ENCODE assay signal across 1 cellular context in genomic region chr9:128104171-128104618, GRCh38.
TF ChIP-seq lines count a peak whose summit lies in the region.

No MANE protein-coding gene starts in this region.

TF ChIP-seq in HepG2, 621 proteins besides CTCF, POLR2A, EP300 and RAD21 (continued from another document and continues in another):
- TF ChIP-seq DPF2 (CRISPR knock-in tag; IDR thresholded peaks at IDR 0.05; ENCODE audit: borderline replicate concordance, low read depth) (peak; percentile 50; the same call in 1 of the 2 replicates), FOXP4 (CRISPR knock-in tag; IDR thresholded peaks at IDR 0.05) (peak; percentile 55; the same call in 1 of the 2 replicates), ZFX (CRISPR knock-in tag; IDR thresholded peaks at IDR 0.05; ENCODE audit: low read depth) (peak; percentile 69), ZNF644 (CRISPR knock-in tag; IDR thresholded peaks at IDR 0.05; ENCODE audit: low read depth) (peak; percentile 56; the same call in 1 of the 2 replicates), ETV5 (CRISPR knock-in tag; IDR thresholded peaks at IDR 0.05; ENCODE audit: borderline replicate concordance) (peak; percentile 85), HOXA3 (CRISPR knock-in tag; IDR thresholded peaks at IDR 0.05) (peak; percentile 74; the same call in 1 of the 2 replicates), PRDM10 (CRISPR knock-in tag; IDR thresholded peaks at IDR 0.05; ENCODE audit: low read depth) (peak; percentile 67; the same call in 1 of the 2 replicates), RXRA (CRISPR knock-in tag; IDR thresholded peaks at IDR 0.05) (peak; percentile 87), GZF1 (CRISPR knock-in tag; IDR thresholded peaks at IDR 0.05) (no peak), BRD4 (CRISPR knock-in tag; IDR thresholded peaks at IDR 0.05) (peak; percentile 64; the same call in 1 of the 2 replicates), GATAD2A (CRISPR knock-in tag; IDR thresholded peaks at IDR 0.05) (peak; percentile 89), FOXP1 (IDR thresholded peaks at IDR 0.05) (no peak), FOXP1 (CRISPR knock-in tag; IDR thresholded peaks at IDR 0.05) (peak; percentile 66), JUND (CRISPR knock-in tag; IDR thresholded peaks at IDR 0.05) (no peak), ZNF121 (CRISPR knock-in tag; IDR thresholded peaks at IDR 0.05) (0 out of 2 replicates have a peak, but pooled peaks have one; percentile 12), NCOR1 (IDR thresholded peaks at IDR 0.05; ENCODE audit: borderline replicate concordance, low read length) (peak; percentile 23; the same call in 1 of the 2 replicates), AKAP8 (CRISPR knock-in tag; IDR thresholded peaks at IDR 0.05) (peak; percentile 52; the same call in 1 of the 2 replicates), ISL2 (CRISPR knock-in tag; IDR thresholded peaks at IDR 0.05) (peak; percentile 47; the same call in 1 of the 2 replicates), ZNF891 (CRISPR knock-in tag; IDR thresholded peaks at IDR 0.05) (peak; percentile 72), HMG20A (CRISPR knock-in tag; IDR thresholded peaks at IDR 0.05; ENCODE audit: borderline replicate concordance) (peak; percentile 76; the same call in 1 of the 2 replicates), CEBPG (CRISPR knock-in tag; IDR thresholded peaks at IDR 0.05) (peak; percentile 69), KDM6A (CRISPR knock-in tag; IDR thresholded peaks at IDR 0.05; ENCODE audit: low read depth) (0 out of 2 replicates have a peak, but pooled peaks have one; percentile 34), PLRG1 (conservative IDR thresholded peaks at IDR 0.05) (no peak), TP53 (CRISPR knock-in tag; conservative IDR thresholded peaks at IDR 0.05) (no peak), ATF2 (CRISPR knock-in tag; IDR thresholded peaks at IDR 0.05) (peak; percentile 83), ZNF83 (CRISPR knock-in tag; IDR thresholded peaks at IDR 0.05; ENCODE audit: borderline replicate concordance) (0 out of 2 replicates have a peak, but pooled peaks have one; percentile 51), RFX5 (IDR thresholded peaks at IDR 0.05; ENCODE audit: low read depth, low read length) (no peak), ZIK1 (CRISPR knock-in tag; IDR thresholded peaks at IDR 0.05; ENCODE audit: borderline replicate concordance, low read depth) (0 out of 2 replicates have a peak, but pooled peaks have one; percentile 56), FOXA3 (CRISPR knock-in tag; IDR thresholded peaks at IDR 0.05) (peak; percentile 69), ZNF430 (CRISPR knock-in tag; IDR thresholded peaks at IDR 0.05) (peak; percentile 45; the same call in 1 of the 2 replicates), PPARG (CRISPR knock-in tag; conservative IDR thresholded peaks at IDR 0.05) (peak; percentile 92), GABPA (IDR thresholded peaks at IDR 0.05; ENCODE audit: low read depth, low read length) (no peak), GABPA (CRISPR knock-in tag; IDR thresholded peaks at IDR 0.05; ENCODE audit: low read depth) (peak; percentile 54; the same call in 1 of the 2 replicates), MLXIP (CRISPR knock-in tag; IDR thresholded peaks at IDR 0.05; ENCODE audit: borderline replicate concordance) (no peak), ATF7 (IDR thresholded peaks at IDR 0.05) (no peak), ATF7 (CRISPR knock-in tag; IDR thresholded peaks at IDR 0.05) (peak; percentile 60; the same call in 1 of the 2 replicates), ZBTB7A (CRISPR knock-in tag; IDR thresholded peaks at IDR 0.05) (0 out of 2 replicates have a peak, but pooled peaks have one; percentile 46)
- TF ChIP-seq, protein P1, sequence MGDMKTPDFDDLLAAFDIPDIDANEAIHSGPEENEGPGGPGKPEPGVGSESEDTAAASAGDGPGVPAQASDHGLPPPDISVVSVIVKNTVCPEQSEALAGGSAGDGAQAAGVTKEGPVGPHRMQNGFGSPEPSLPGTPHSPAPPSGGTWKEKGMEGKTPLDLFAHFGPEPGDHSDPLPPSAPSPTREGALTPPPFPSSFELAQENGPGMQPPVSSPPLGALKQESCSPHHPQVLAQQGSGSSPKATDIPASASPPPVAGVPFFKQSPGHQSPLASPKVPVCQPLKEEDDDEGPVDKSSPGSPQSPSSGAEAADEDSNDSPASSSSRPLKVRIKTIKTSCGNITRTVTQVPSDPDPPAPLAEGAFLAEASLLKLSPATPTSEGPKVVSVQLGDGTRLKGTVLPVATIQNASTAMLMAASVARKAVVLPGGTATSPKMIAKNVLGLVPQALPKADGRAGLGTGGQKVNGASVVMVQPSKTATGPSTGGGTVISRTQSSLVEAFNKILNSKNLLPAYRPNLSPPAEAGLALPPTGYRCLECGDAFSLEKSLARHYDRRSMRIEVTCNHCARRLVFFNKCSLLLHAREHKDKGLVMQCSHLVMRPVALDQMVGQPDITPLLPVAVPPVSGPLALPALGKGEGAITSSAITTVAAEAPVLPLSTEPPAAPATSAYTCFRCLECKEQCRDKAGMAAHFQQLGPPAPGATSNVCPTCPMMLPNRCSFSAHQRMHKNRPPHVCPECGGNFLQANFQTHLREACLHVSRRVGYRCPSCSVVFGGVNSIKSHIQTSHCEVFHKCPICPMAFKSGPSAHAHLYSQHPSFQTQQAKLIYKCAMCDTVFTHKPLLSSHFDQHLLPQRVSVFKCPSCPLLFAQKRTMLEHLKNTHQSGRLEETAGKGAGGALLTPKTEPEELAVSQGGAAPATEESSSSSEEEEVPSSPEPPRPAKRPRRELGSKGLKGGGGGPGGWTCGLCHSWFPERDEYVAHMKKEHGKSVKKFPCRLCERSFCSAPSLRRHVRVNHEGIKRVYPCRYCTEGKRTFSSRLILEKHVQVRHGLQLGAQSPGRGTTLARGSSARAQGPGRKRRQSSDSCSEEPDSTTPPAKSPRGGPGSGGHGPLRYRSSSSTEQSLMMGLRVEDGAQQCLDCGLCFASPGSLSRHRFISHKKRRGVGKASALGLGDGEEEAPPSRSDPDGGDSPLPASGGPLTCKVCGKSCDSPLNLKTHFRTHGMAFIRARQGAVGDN (CRISPR knock-in tag; IDR thresholded peaks at IDR 0.05): peak; percentile 96
- TF ChIP-seq, protein P2, sequence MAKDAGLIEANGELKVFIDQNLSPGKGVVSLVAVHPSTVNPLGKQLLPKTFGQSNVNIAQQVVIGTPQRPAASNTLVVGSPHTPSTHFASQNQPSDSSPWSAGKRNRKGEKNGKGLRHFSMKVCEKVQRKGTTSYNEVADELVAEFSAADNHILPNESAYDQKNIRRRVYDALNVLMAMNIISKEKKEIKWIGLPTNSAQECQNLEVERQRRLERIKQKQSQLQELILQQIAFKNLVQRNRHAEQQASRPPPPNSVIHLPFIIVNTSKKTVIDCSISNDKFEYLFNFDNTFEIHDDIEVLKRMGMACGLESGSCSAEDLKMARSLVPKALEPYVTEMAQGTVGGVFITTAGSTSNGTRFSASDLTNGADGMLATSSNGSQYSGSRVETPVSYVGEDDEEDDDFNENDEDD (CRISPR knock-in tag; IDR thresholded peaks at IDR 0.05; ENCODE audit: borderline replicate concordance): peak; percentile 49; the same call in 1 of the 2 replicates
- TF ChIP-seq, protein P3, sequence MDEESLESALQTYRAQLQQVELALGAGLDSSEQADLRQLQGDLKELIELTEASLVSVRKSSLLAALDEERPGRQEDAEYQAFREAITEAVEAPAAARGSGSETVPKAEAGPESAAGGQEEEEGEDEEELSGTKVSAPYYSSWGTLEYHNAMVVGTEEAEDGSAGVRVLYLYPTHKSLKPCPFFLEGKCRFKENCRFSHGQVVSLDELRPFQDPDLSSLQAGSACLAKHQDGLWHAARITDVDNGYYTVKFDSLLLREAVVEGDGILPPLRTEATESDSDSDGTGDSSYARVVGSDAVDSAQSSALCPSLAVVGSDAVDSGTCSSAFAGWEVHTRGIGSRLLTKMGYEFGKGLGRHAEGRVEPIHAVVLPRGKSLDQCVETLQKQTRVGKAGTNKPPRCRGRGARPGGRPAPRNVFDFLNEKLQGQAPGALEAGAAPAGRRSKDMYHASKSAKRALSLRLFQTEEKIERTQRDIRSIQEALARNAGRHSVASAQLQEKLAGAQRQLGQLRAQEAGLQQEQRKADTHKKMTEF (CRISPR knock-in tag; IDR thresholded peaks at IDR 0.05): peak; percentile 66
- TF ChIP-seq, protein P4, sequence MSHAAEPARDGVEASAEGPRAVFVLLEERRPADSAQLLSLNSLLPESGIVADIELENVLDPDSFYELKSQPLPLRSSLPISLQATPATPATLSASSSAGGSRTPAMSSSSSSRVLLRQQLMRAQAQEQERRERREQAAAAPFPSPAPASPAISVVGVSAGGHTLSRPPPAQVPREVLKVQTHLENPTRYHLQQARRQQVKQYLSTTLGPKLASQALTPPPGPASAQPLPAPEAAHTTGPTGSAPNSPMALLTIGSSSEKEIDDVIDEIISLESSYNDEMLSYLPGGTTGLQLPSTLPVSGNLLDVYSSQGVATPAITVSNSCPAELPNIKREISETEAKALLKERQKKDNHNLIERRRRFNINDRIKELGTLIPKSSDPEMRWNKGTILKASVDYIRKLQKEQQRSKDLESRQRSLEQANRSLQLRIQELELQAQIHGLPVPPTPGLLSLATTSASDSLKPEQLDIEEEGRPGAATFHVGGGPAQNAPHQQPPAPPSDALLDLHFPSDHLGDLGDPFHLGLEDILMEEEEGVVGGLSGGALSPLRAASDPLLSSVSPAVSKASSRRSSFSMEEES (CRISPR knock-in tag; IDR thresholded peaks at IDR 0.05): peak; percentile 67
- TF ChIP-seq, protein P5, sequence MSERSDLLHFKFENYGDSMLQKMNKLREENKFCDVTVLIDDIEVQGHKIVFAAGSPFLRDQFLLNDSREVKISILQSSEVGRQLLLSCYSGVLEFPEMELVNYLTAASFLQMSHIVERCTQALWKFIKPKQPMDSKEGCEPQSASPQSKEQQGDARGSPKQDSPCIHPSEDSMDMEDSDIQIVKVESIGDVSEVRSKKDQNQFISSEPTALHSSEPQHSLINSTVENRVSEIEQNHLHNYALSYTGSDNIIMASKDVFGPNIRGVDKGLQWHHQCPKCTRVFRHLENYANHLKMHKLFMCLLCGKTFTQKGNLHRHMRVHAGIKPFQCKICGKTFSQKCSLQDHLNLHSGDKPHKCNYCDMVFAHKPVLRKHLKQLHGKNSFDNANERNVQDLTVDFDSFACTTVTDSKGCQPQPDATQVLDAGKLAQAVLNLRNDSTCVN (CRISPR knock-in tag; IDR thresholded peaks at IDR 0.05; ENCODE audit: borderline replicate concordance): 0 out of 2 replicates have a peak, but pooled peaks have one; percentile 26
